Comparison of ENCODE assay signal across 8 cellular contexts in genomic region chr17:75515523-75516254, GRCh38. TPM values are rescaled to one million over a fixed set of nuclear protein-coding genes. Genes with fewer than 3 reads are reported as not detected.
DNase-seq lines count a peak whose midpoint lies in the region; ATAC-seq and TF ChIP-seq lines count a peak whose summit lies in the region.

A gene with protein sequence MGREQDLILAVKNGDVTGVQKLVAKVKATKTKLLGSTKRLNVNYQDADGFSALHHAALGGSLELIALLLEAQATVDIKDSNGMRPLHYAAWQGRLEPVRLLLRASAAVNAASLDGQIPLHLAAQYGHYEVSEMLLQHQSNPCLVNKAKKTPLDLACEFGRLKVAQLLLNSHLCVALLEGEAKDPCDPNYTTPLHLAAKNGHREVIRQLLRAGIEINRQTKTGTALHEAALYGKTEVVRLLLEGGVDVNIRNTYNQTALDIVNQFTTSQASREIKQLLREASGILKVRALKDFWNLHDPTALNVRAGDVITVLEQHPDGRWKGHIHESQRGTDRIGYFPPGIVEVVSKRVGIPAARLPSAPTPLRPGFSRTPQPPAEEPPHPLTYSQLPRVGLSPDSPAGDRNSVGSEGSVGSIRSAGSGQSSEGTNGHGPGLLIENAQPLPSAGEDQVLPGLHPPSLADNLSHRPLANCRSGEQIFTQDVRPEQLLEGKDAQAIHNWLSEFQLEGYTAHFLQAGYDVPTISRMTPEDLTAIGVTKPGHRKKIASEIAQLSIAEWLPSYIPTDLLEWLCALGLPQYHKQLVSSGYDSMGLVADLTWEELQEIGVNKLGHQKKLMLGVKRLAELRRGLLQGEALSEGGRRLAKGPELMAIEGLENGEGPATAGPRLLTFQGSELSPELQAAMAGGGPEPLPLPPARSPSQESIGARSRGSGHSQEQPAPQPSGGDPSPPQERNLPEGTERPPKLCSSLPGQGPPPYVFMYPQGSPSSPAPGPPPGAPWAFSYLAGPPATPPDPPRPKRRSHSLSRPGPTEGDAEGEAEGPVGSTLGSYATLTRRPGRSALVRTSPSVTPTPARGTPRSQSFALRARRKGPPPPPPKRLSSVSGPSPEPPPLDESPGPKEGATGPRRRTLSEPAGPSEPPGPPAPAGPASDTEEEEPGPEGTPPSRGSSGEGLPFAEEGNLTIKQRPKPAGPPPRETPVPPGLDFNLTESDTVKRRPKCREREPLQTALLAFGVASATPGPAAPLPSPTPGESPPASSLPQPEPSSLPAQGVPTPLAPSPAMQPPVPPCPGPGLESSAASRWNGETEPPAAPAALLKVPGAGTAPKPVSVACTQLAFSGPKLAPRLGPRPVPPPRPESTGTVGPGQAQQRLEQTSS (N-terminal part only) (minus strand): TSS chr17:75515537. CDS start chr17:75513804, 1,733 bp downstream.

- H3K36me3 Mint-ChIP-seq in natural killer cell = no peaks in the 10 kb centered on the region
- peaks cover 6% of the 10 kb centered on the region for H3K36me3 Mint-ChIP-seq in stimulated activated memory B cell treated with anti-CD40 and anti-IgM and Interleukin-4, amounts not matched to agents 10 μg/mL and 1 μg/mL and 100 μg/mL, for 72 hours

- H3K27me3 Mint-ChIP-seq in natural killer cell (ENCODE audit: low read depth in 2 of 2) = no peaks in the 10 kb centered on the region
- no peaks in the 10 kb centered on the region for H3K27me3 Mint-ChIP-seq in stimulated activated memory B cell treated with anti-CD40 and anti-IgM and Interleukin-4, amounts not matched to agents 10 μg/mL and 1 μg/mL and 100 μg/mL, for 72 hours

- H3K4me1 Mint-ChIP-seq in natural killer cell = peaks cover 19 to 23% of the 10 kb centered on the region in 2 donors
- peaks cover 22% of the 10 kb centered on the region for H3K4me1 Mint-ChIP-seq in stimulated activated memory B cell treated with anti-CD40 and anti-IgM and Interleukin-4, amounts not matched to agents 10 μg/mL and 1 μg/mL and 100 μg/mL, for 72 hours

- peak; percentile 93 for TF ChIP-seq CTCF in natural killer cell (IDR thresholded peaks at IDR 0.05)

- peak; percentile 89 for DNase-seq in DMS153 (lab: John Stamatoyannopoulos, UW)
- peak; percentile 86 to 90 for DNase-seq in Kasumi-1 (lab: John Stamatoyannopoulos, UW)
- peak; percentile 91 for DNase-seq in RKO (ENCODE audit: low spot score)
- peak; percentile 68 for DNase-seq in activated T-helper 9 cell treated with anti-CD3 and anti-CD28 coated beads, Interleukin-2, amount 50 U/mL, for 16 hours (ENCODE audit: low read depth)
- peak; percentile 81 for DNase-seq in fibroblast of peridontal ligament (ENCODE audit: extremely low read depth)
- peak; percentile 72 for DNase-seq in natural killer cell

- peak; percentile 36 for ATAC-seq in GM21786 (IDR thresholded peaks at IDR 0.05; ENCODE audit: unreplicated experiment)
- peak; percentile 64 to 83 (median 67) for ATAC-seq in natural killer cell
- peak; percentile 70 for ATAC-seq in stimulated activated memory B cell treated with anti-CD40 and anti-IgM and Interleukin-4, amounts not matched to agents 10 μg/mL and 1 μg/mL and 100 μg/mL, for 72 hours

- intact Hi-C loops in natural killer cell (cut with micrococcal nuclease) = loop anchor here (1.0 to 5.0 kb wide), 4 partner anchors 10 to 228 kb away; partner anchors contain the start of genes LLGL2, MYO15B and SLC25A19

- peak within 1 kb of the TSS; percentile 80 for H3K4me3 Mint-ChIP-seq in natural killer cell
- peak within 1 kb of the TSS; percentile 90 for H3K4me3 Mint-ChIP-seq in stimulated activated memory B cell treated with anti-CD40 and anti-IgM and Interleukin-4, amounts not matched to agents 10 μg/mL and 1 μg/mL and 100 μg/mL, for 72 hours

- H3K9me3 Mint-ChIP-seq in natural killer cell = no peaks in the 10 kb centered on the region
- no peaks in the 10 kb centered on the region for H3K9me3 Mint-ChIP-seq in stimulated activated memory B cell treated with anti-CD40 and anti-IgM and Interleukin-4, amounts not matched to agents 10 μg/mL and 1 μg/mL and 100 μg/mL, for 72 hours

- H3K27ac Mint-ChIP-seq in natural killer cell = peak within 1 kb of the TSS in 1 of 2 donors; percentile 88
- H3K27ac Mint-ChIP-seq in stimulated activated memory B cell treated with anti-CD40 and anti-IgM and Interleukin-4, amounts not matched to agents 10 μg/mL and 1 μg/mL and 100 μg/mL, for 72 hours = peak within 1 kb of the TSS; percentile 40

RNA-seq across cellular contexts. Expression of the gene that starts here (rescaled TPM):
- 1 to 10 TPM in 2 of 3 donors, under 1 TPM in 1; 0.49 to 1.8 (median 1.7) TPM for total RNA-seq in natural killer cell

Comparison
In these comparisons a context has a peak if more than half of its experiments do, and no peak if none do; other contexts are left out.
1. Peak in every context shown above with its lines: DNase-seq and ATAC-seq.